Comparison of ENCODE assay signal across 22 cellular contexts in genomic region chr2:55173422-55174020, GRCh38.
"Had no signal": no experiment of that assay in that cellular context is flagged by ENCODE, and none has a peak within 500 bp of the region (broad histone marks: within the 10 kb centered on the region; RNA-seq: fewer than 3 reads in every experiment).

No MANE protein-coding gene starts in this region.

- H3K4me3 ChIP-seq: coronary artery, dorsolateral prefrontal cortex, gastrocnemius medialis, lung, sigmoid colon, skin epidermis, stomach had no signal

- DNase-seq: dorsolateral prefrontal cortex; effector CD8-positive, alpha-beta T cell; gastrocnemius medialis; glutamatergic neuron; left cardiac atrium; left ventricle myocardium superior; mesendoderm; naive thymus-derived CD4-positive, alpha-beta T cell; posterior cingulate gyrus; sigmoid colon; stimulated activated CD4-positive, alpha-beta T cell treated with anti-CD3 and anti-CD28 coated beads, Interleukin-2, amount 100 ng/mL, for 24 hours; stimulated activated CD4-positive, alpha-beta T cell treated with anti-CD3 and anti-CD28 coated beads, Interleukin-4, amount 100 ng/mL, for 4 hours; stimulated activated naive B cell treated with anti-CD40 and anti-IgM and Interleukin-4, amounts not matched to agents 10 μg/mL and 1 μg/mL and 100 μg/mL, for 72 hours; stomach; substantia nigra; trophoblast cell had no signal

- ATAC-seq: esophagus mucosa; gastrocnemius medialis; left cardiac atrium; left ventricle myocardium superior; naive thymus-derived CD4-positive, alpha-beta T cell; stimulated activated naive B cell treated with anti-CD40 and anti-IgM and Interleukin-4, amounts not matched to agents 10 μg/mL and 1 μg/mL and 100 μg/mL, for 72 hours had no signal

- H3K9me3 Mint-ChIP-seq: naive thymus-derived CD4-positive, alpha-beta T cell; neural crest cell; stimulated activated naive B cell treated with anti-CD40 and anti-IgM and Interleukin-4, amounts not matched to agents 10 μg/mL and 1 μg/mL and 100 μg/mL, for 72 hours had no signal

- H3K36me3 ChIP-seq: gastrocnemius medialis, sigmoid colon, stomach had no signal

- H3K9me3 ChIP-seq: gastrocnemius medialis, sigmoid colon, stomach had no signal

- H3K27me3 ChIP-seq: dorsolateral prefrontal cortex, gastrocnemius medialis, sigmoid colon, stomach had no signal

- H3K27me3 Mint-ChIP-seq: naive thymus-derived CD4-positive, alpha-beta T cell; stimulated activated naive B cell treated with anti-CD40 and anti-IgM and Interleukin-4, amounts not matched to agents 10 μg/mL and 1 μg/mL and 100 μg/mL, for 72 hours had no signal

- H3K36me3 Mint-ChIP-seq: naive thymus-derived CD4-positive, alpha-beta T cell had no signal

- H3K4me3 Mint-ChIP-seq: naive thymus-derived CD4-positive, alpha-beta T cell; neural crest cell; stimulated activated naive B cell treated with anti-CD40 and anti-IgM and Interleukin-4, amounts not matched to agents 10 μg/mL and 1 μg/mL and 100 μg/mL, for 72 hours had no signal

- FAIRE-seq: keratinocyte had no signal

- H3K27ac Mint-ChIP-seq: naive thymus-derived CD4-positive, alpha-beta T cell; stimulated activated naive B cell treated with anti-CD40 and anti-IgM and Interleukin-4, amounts not matched to agents 10 μg/mL and 1 μg/mL and 100 μg/mL, for 72 hours had no signal

- H3K27ac ChIP-seq: coronary artery, dorsolateral prefrontal cortex, gastrocnemius medialis, sigmoid colon, skin epidermis, stomach had no signal
